In the genomic region with DNA sequence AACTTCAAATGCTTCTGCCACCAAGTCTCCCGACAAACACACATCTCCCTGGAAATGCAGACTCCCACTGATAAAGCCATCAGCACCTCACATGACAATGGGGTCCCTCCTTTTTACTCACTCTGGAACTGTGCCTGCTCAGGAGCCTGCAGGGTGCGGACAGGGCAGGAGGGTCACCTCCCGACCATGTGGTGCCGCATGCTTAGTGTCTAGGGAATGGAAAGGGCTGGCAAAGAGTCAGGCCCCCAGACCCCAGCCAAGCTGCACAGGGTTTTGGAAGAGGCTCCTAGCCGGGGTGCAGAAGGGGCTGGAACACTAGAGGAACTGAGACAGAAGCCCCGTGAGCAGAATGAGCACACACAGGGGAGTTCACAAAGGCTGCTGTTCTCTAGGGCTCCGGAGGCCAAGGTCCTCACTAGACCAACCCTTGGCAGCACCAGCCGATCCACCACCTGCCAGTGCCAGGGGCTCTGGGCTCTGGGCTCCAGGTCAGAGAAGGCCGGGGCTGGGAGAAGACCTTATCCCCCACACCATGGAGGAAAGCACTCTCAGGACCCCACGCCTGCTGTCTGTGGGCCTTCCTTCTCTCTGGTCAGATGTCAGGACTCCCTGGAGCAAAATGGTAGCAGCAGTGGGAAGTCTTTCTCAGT, we compare ENCODE assay signal across 22 cellular contexts.
DNase-seq lines count a peak whose midpoint lies in the region; TF ChIP-seq lines count a peak whose summit lies in the region.
"Had no signal": no experiment of that assay in that cellular context is flagged by ENCODE, and none has a peak within 500 bp of the region (broad histone marks: within the 10 kb centered on the region; RNA-seq: fewer than 3 reads in every experiment).

No MANE protein-coding gene starts in this region.

- no peaks in the 10 kb centered on the region for H3K23me2 ChIP-seq in H9 (ENCODE audit: insufficient read length, low read depth, low read length, poor library complexity, severe bottlenecking)

- no peak overlapping the region for H3K4me3 ChIP-seq in BLaER1
- no peak overlapping the region for H3K4me3 ChIP-seq in right atrium auricular region
- no peak overlapping the region for H3K4me3 ChIP-seq in endodermal cell (ENCODE audit: low read length)
- no peak overlapping the region for H3K4me3 ChIP-seq in WERI-Rb-1 (ENCODE audit: low read depth, low read length)

- H4K8ac ChIP-seq in H9 (replicated peaks; ENCODE audit: insufficient read length, low read depth, low read length) = no peak overlapping the region

- H3K27me3 Mint-ChIP-seq in H9 (ENCODE audit: low read depth) (peaks cover 18% of the 10 kb centered on the region), endodermal cell (ENCODE audit: insufficient read depth) (peaks cover 8% of the 10 kb centered on the region)

- H3K4me2 ChIP-seq in BLaER1 (peak overlapping the region; percentile 72), H9 (ENCODE audit: insufficient read depth, insufficient read length, low read length) (no peak overlapping the region)
- H3K4me2 ChIP-seq: KMS-11 had no signal

- H3K4me1 ChIP-seq in BLaER1 (peaks cover 45% of the 10 kb centered on the region), H9 (ENCODE audit: insufficient read depth, low read length) (no peaks in the 10 kb centered on the region), right atrium auricular region (peaks cover 0 to 23% of the 10 kb centered on the region in 2 donors), endodermal cell (ENCODE audit: control insufficient read depth, insufficient read depth, low read length) (peaks cover 4% of the 10 kb centered on the region)

- H2AK5ac ChIP-seq in H9 (ENCODE audit: insufficient read length, low read length) = no peak overlapping the region

- H3K9ac ChIP-seq in BLaER1 = no peak overlapping the region
- H3K9ac ChIP-seq in H9 (ENCODE audit: extremely low read depth, insufficient read length, low read length) = no peak overlapping the region
- no peak overlapping the region for H3K9ac ChIP-seq in endodermal cell (ENCODE audit: extremely low read depth, low read length, poor library complexity, severe bottlenecking)
- H3K9ac ChIP-seq: KMS-11 had no signal

- no peaks in the 10 kb centered on the region for H3K79me1 ChIP-seq in H9 (ENCODE audit: insufficient read depth, low read depth, low read length, poor library complexity, severe bottlenecking)

- no peak overlapping the region for H3K23ac ChIP-seq in H9 (ENCODE audit: insufficient read length, low read depth, low read length)

- no peak overlapping the region for H4K91ac ChIP-seq in H9 (ENCODE audit: insufficient read length, low read depth, low read length)

- H3K36me3 ChIP-seq in BLaER1 (no peaks in the 10 kb centered on the region), right atrium auricular region (no peaks in the 10 kb centered on the region), endodermal cell (ENCODE audit: control insufficient read depth, insufficient read depth, low read length) (no peaks in the 10 kb centered on the region), WERI-Rb-1 (no peaks in the 10 kb centered on the region)

- H3K4me3 Mint-ChIP-seq in H9 (no peak overlapping the region), endodermal cell (no peak overlapping the region)
- H3K4me3 Mint-ChIP-seq: CD8-positive, alpha-beta memory T cell; HFFc6 had no signal

- H3K9me3 Mint-ChIP-seq in H9 (peaks cover 0 to 2% of the 10 kb centered on the region in 2 experiments; a peak in 1 of 5 replicates), endodermal cell (no peaks in the 10 kb centered on the region)
- H3K9me3 Mint-ChIP-seq: HFFc6 had no signal

- H3K56ac ChIP-seq in H9 (ENCODE audit: insufficient read length, low read depth, low read length) = no peak overlapping the region

- H3K9me3 ChIP-seq in BLaER1 (no peaks in the 10 kb centered on the region), H9 (ENCODE audit: control insufficient read depth, low read depth, low read length) (no peaks in the 10 kb centered on the region), right atrium auricular region (no peaks in the 10 kb centered on the region), endodermal cell (ENCODE audit: control insufficient read depth, low read length) (no peaks in the 10 kb centered on the region), WERI-Rb-1 (ENCODE audit: severe bottlenecking) (no peaks in the 10 kb centered on the region)

- no peak overlapping the region for H2BK5ac ChIP-seq in H9 (ENCODE audit: insufficient read length, low read length)

- no peaks in the 10 kb centered on the region for H4K20me1 ChIP-seq in BLaER1
- no peaks in the 10 kb centered on the region for H4K20me1 ChIP-seq in H9 (ENCODE audit: control insufficient read depth, insufficient read depth, insufficient read length)

- TF ChIP-seq CTCF in H9 (conservative IDR thresholded peaks at IDR 0.05) = no peak
- no peak for TF ChIP-seq CTCF in right atrium auricular region (IDR thresholded peaks at IDR 0.05)
- TF ChIP-seq CTCF in endodermal cell (conservative IDR thresholded peaks at IDR 0.05) = no peak
- TF ChIP-seq CTCF in WERI-Rb-1 (IDR thresholded peaks at IDR 0.05; ENCODE audit: low read depth, low read length) = no peak

- H3K27ac ChIP-seq in BLaER1 (0 out of 2 replicates have a peak overlapping the region, but pooled peaks have one; percentile 64), H9 (ENCODE audit: insufficient read length, low read depth, low read length) (no peak overlapping the region), right atrium auricular region (peak overlapping the region; percentile 10 to 21), endodermal cell (ENCODE audit: low read depth, low read length) (no peak overlapping the region), WERI-Rb-1 (no peak overlapping the region)
- H3K27ac ChIP-seq: KMS-11 had no signal

- H2BK20ac ChIP-seq in H9 (ENCODE audit: low read depth, low read length, poor library complexity, severe bottlenecking) = no peak overlapping the region

- no peak overlapping the region for H2BK120ac ChIP-seq in H9 (ENCODE audit: low read depth, low read length, poor library complexity, severe bottlenecking)

- DNase-seq in H9 (no peak), right atrium auricular region (ENCODE audit: low spot score) (no peak), posterior vena cava (ENCODE audit: low spot score) (peak; percentile 61), endodermal cell (no peak), WERI-Rb-1 (no peak), AG08395 (ENCODE audit: low spot score) (no peak)
- no peak for DNase-seq in stimulated activated CD4-positive, alpha-beta T cell treated with anti-CD3 and anti-CD28 coated beads, Interleukin-15, amount 100 ng/mL, for 24 hours
- DNase-seq: C1 segment of cervical spinal cord; Calu3; DMS153; H7; HFFc6; NCI-H1092 treated with DMSO at 0.1 percent for 48 hours; NCI-H1436 treated with DMSO at 0.1 percent for 48 hours; NCI-H2029; NCI-H226; NCI-H510A treated with DMSO at 0.1 percent for 48 hours; NCI-H748 treated with DMSO at 0.1 percent for 48 hours; NK-92 treated with Interleukin-12 subunit alpha and Interleukin-12 subunit beta, amount 100 ng/mL, for 24 hours had no signal

- H3K18ac ChIP-seq in H9 (ENCODE audit: insufficient read length, low read depth, low read length) = no peak overlapping the region

- no peak overlapping the region for H2AFZ ChIP-seq in H9 (ENCODE audit: low read length)

- H4K5ac ChIP-seq in H9 (ENCODE audit: insufficient read length, low read depth, low read length) = no peak overlapping the region

- no peak overlapping the region for H2BK15ac ChIP-seq in H9 (ENCODE audit: low read depth, low read length)

- H3K79me2 ChIP-seq in H9 (ENCODE audit: insufficient read depth, low read length) = no peaks in the 10 kb centered on the region

- H3K27me3 ChIP-seq in BLaER1 (no peaks in the 10 kb centered on the region), H9 (ENCODE audit: insufficient read depth, low read length) (no peaks in the 10 kb centered on the region), right atrium auricular region (no peaks in the 10 kb centered on the region), endodermal cell (ENCODE audit: control insufficient read depth, insufficient read depth, low read length, poor library complexity, severe bottlenecking) (no peaks in the 10 kb centered on the region), WERI-Rb-1 (ENCODE audit: insufficient read depth, low read depth, severe bottlenecking) (no peaks in the 10 kb centered on the region)

- peak overlapping the region; percentile 54; the same call in 1 of the 2 replicates for H3K14ac ChIP-seq in H9 (ENCODE audit: insufficient read depth, low read length)

- H2BK12ac ChIP-seq in H9 (ENCODE audit: insufficient read length, low read depth, low read length) = no peak overlapping the region

- no peak overlapping the region for H3K4ac ChIP-seq in H9 (ENCODE audit: low read depth, low read length)

- no CpG with 5 or more reads among the region's 10 CpGs for WGBS in H9 (ENCODE audit: extremely low coverage, insufficient read length, low lambda C conversion rate)
- WGBS in endodermal cell (ENCODE audit: insufficient coverage in 1 of 2, insufficient read length in 1 of 2), 2 experiments = 92 to 93% methylated on average over 5 to 10 of the region's 10 CpGs

- H3K36me3 Mint-ChIP-seq in H9 (ENCODE audit: insufficient read depth in 1 of 3, low read depth in 3 of 3) (no peaks in the 10 kb centered on the region), endodermal cell (ENCODE audit: low read depth) (no peaks in the 10 kb centered on the region)
- H3K36me3 Mint-ChIP-seq: CD8-positive, alpha-beta memory T cell had no signal

- H3K4me1 Mint-ChIP-seq in H9 = peaks cover 15 to 17% of the 10 kb centered on the region in 2 experiments
- peaks cover 9% of the 10 kb centered on the region for H3K4me1 Mint-ChIP-seq in endodermal cell
- H3K4me1 Mint-ChIP-seq: CD8-positive, alpha-beta memory T cell had no signal

- intact Hi-C loops in posterior vena cava (cut with DNase I) = no loop called here

- H3T11ph ChIP-seq in H9 (ENCODE audit: low read length) = no peak overlapping the region

- no peak overlapping the region for H3K27ac Mint-ChIP-seq in H9
- H3K27ac Mint-ChIP-seq in endodermal cell = no peak overlapping the region
- H3K27ac Mint-ChIP-seq: CD8-positive, alpha-beta memory T cell; HFFc6 had no signal

Comparison
In these comparisons a context has a peak if more than half of its experiments do, and no peak if none do; other contexts are left out.
1. H3K27ac ChIP-seq: peak in BLaER1 (single experiment) and right atrium auricular region (2 of 2); none in H9 (single experiment), endodermal cell (single experiment) and WERI-Rb-1 (single experiment).